Comparison of ENCODE assay signal across 1 cellular context in genomic region chr1:234699795-234700665, GRCh38.
TF ChIP-seq lines count a peak whose summit lies in the region.

No MANE protein-coding gene starts in this region.

TF ChIP-seq in HEK293, 187 proteins besides CTCF, POLR2A, EP300 and RAD21 (continued from another document):
- TF ChIP-seq BCL11A (tag by site-specific recombination; IDR thresholded peaks at IDR 0.05; ENCODE audit: low read depth) (peak; percentile 98), ZNF416 (tag by site-specific recombination; IDR thresholded peaks at IDR 0.05) (no peak), ZNF175 (tag by site-specific recombination; IDR thresholded peaks at IDR 0.05) (no peak), GFI1B (tag by site-specific recombination; IDR thresholded peaks at IDR 0.05) (peak; percentile 98), ZNF239 (tag by site-specific recombination; IDR thresholded peaks at IDR 0.05) (no peak), ZNF169 (tag by site-specific recombination; IDR thresholded peaks at IDR 0.05) (no peak), ZBTB49 (tag by site-specific recombination; IDR thresholded peaks at IDR 0.05; ENCODE audit: low read depth) (no peak), TSHZ1 (tag by site-specific recombination; IDR thresholded peaks at IDR 0.05; ENCODE audit: borderline replicate concordance) (peak; percentile 100), ZNF558 (tag by site-specific recombination; IDR thresholded peaks at IDR 0.05) (peak; percentile 95), ZEB2 (tag by site-specific recombination; IDR thresholded peaks at IDR 0.05) (peak; percentile 100), PRDM6 (tag by site-specific recombination; IDR thresholded peaks at IDR 0.05) (peak; percentile 85; the same call in 1 of the 2 replicates), ZNF514 (tag by site-specific recombination; IDR thresholded peaks at IDR 0.05) (no peak), SETDB1 (IDR thresholded peaks at IDR 0.05; ENCODE audit: insufficient read length, low read length) (peak; percentile 14), GLIS1 (tag by site-specific recombination; IDR thresholded peaks at IDR 0.05) (peak; percentile 99), ZBTB20 (tag by site-specific recombination; IDR thresholded peaks at IDR 0.05) (peak; percentile 95), ZNF580 (tag by site-specific recombination; IDR thresholded peaks at IDR 0.05) (peak; percentile 83), KLF16 (tag by site-specific recombination; IDR thresholded peaks at IDR 0.05) (peak; percentile 80; the same call in 1 of the 2 replicates), ZNF510 (tag by site-specific recombination; IDR thresholded peaks at IDR 0.05; ENCODE audit: insufficient replicate concordance) (no peak), ZSCAN4 (tag by site-specific recombination; IDR thresholded peaks at IDR 0.05) (peak; percentile 83), ZNF610 (tag by site-specific recombination; IDR thresholded peaks at IDR 0.05; ENCODE audit: borderline replicate concordance) (no peak), SCRT2 (tag by site-specific recombination; IDR thresholded peaks at IDR 0.05) (peak; percentile 99), ZNF16 (tag by site-specific recombination; IDR thresholded peaks at IDR 0.05; ENCODE audit: low read depth) (no peak; the same call in 1 of the 2 replicates), ZNF214 (tag by site-specific recombination; IDR thresholded peaks at IDR 0.05; ENCODE audit: borderline replicate concordance) (peak; percentile 42; the same call in 1 of the 2 replicates), REST (tag by site-specific recombination; IDR thresholded peaks at IDR 0.05) (peak; percentile 46; the same call in 1 of the 2 replicates), KLF10 (tag by site-specific recombination; IDR thresholded peaks at IDR 0.05) (peak; percentile 96), ZNF658 (tag by site-specific recombination; IDR thresholded peaks at IDR 0.05) (no peak), PRDM4 (tag by site-specific recombination; IDR thresholded peaks at IDR 0.05) (no peak), ZNF202 (tag by site-specific recombination; IDR thresholded peaks at IDR 0.05; ENCODE audit: borderline replicate concordance) (no peak), ZNF830 (tag by site-specific recombination; IDR thresholded peaks at IDR 0.05; ENCODE audit: low read depth) (no peak), INSM2 (tag by site-specific recombination; IDR thresholded peaks at IDR 0.05) (peak; percentile 99), ZNF23 (tag by site-specific recombination; IDR thresholded peaks at IDR 0.05; ENCODE audit: borderline replicate concordance) (no peak), SALL2 (tag by site-specific recombination; IDR thresholded peaks at IDR 0.05; ENCODE audit: borderline replicate concordance) (no peak), ZFP41 (tag by site-specific recombination; IDR thresholded peaks at IDR 0.05; ENCODE audit: borderline replicate concordance) (no peak), ZNF530 (tag by site-specific recombination; IDR thresholded peaks at IDR 0.05; ENCODE audit: low read depth) (no peak), SP2 (tag by site-specific recombination; IDR thresholded peaks at IDR 0.05) (peak; percentile 77), ZNF707 (tag by site-specific recombination; IDR thresholded peaks at IDR 0.05) (no peak)
